8 cellular contexts compared by ENCODE assay signal in genomic region chr17:8222380-8222629, GRCh38. TPM values are rescaled to one million over a fixed set of nuclear protein-coding genes. Genes with fewer than 3 reads are reported as not detected.
DNase-seq lines count a peak whose midpoint lies in the region; ATAC-seq and TF ChIP-seq lines count a peak whose summit lies in the region.

No MANE protein-coding gene starts in this region.

- H3K9me3 ChIP-seq in DND-41 (ENCODE audit: insufficient read depth, low read length, severe bottlenecking) (no peaks in the 10 kb centered on the region), neural cell (ENCODE audit: low read length) (no peaks in the 10 kb centered on the region)

- peaks cover 32% of the 10 kb centered on the region for H3K4me1 ChIP-seq in DND-41 (ENCODE audit: insufficient read depth, low read length)

- H3K27me3 ChIP-seq in DND-41 (ENCODE audit: insufficient read depth, low read length, poor library complexity): no peaks in the 10 kb centered on the region
- H3K27me3 ChIP-seq in neural cell (ENCODE audit: insufficient read depth, low read depth, low read length): no peaks in the 10 kb centered on the region

- H3K4me2 ChIP-seq in DND-41 (ENCODE audit: insufficient read depth, low read length) (peak overlapping the region; percentile 76), neural cell (ENCODE audit: low read length) (peak overlapping the region; percentile 85)

- no peaks in the 10 kb centered on the region; the same call in 1 of the 2 replicates for H3K79me2 ChIP-seq in DND-41 (ENCODE audit: insufficient read depth, low read length)
- H3K79me2 ChIP-seq in neural cell (replicated peaks; ENCODE audit: insufficient read depth, low read length): no peaks in the 10 kb centered on the region

- no peak for TF ChIP-seq RAD21 in neural cell (conservative IDR thresholded peaks at IDR 0.05)

- no peak for DNase-seq in DND-41
- no peak for DNase-seq in NB4 (ENCODE audit: low read depth)
- DNase-seq in coronary artery (ENCODE audit: low spot score): no peak
- DNase-seq in dermis blood vessel endothelial cell: no peak
- no peak for DNase-seq in NCI-H446 (lab: John Stamatoyannopoulos, UW)
- DNase-seq in dedifferentiated amniotic fluid mesenchymal stem cell (ENCODE audit: extremely low spot score): no peak

- TF ChIP-seq CTCF in DND-41 (IDR thresholded peaks at IDR 0.05; ENCODE audit: borderline replicate concordance, extremely low read depth, low read length, poor library complexity, severe bottlenecking) (no peak), NB4 (IDR thresholded peaks at IDR 0.05; ENCODE audit: low read depth, low read length) (no peak), coronary artery (IDR thresholded peaks at IDR 0.05) (no peak), neural cell (IDR thresholded peaks at IDR 0.05; ENCODE audit: poor library complexity, severe bottlenecking) (no peak)

- TF ChIP-seq POLR2A in NB4 (IDR thresholded peaks at IDR 0.05; ENCODE audit: extremely low read depth, insufficient read length): no peak

- TF ChIP-seq EP300 in neural cell (conservative IDR thresholded peaks at IDR 0.05; ENCODE audit: poor library complexity, severe bottlenecking): peak; percentile 57

- H3K4me3 ChIP-seq in DND-41 (ENCODE audit: low read depth in 1 of 2, low read length in 2 of 2) (peak overlapping the region; percentile 32 to 81), NB4 (ENCODE audit: low read depth, low read length) (peak overlapping the region; percentile 59), coronary artery (peak overlapping the region; percentile 76), neural cell (ENCODE audit: low read length) (peak overlapping the region; percentile 99)

- ATAC-seq in DND-41 (ENCODE audit: insufficient read depth, low read depth) (no peak; the same call in 2 of the 3 replicates), GM21576 (IDR thresholded peaks at IDR 0.05; ENCODE audit: unreplicated experiment) (peak; percentile 31)

- peak overlapping the region; percentile 98 for H3K27ac ChIP-seq in DND-41 (ENCODE audit: low read length)
- H3K27ac ChIP-seq in coronary artery: peak overlapping the region; percentile 86 to 94
- H3K27ac ChIP-seq in neural cell (ENCODE audit: low read length): peak overlapping the region; percentile 97

- H3F3A ChIP-seq in neural cell (ENCODE audit: insufficient read depth, low read length, poor library complexity, severe bottlenecking): peaks cover 10% of the 10 kb centered on the region

- no peaks in the 10 kb centered on the region for H3K9me2 ChIP-seq in neural cell (ENCODE audit: insufficient read depth, low read length)

- H3K36me3 ChIP-seq in DND-41 (ENCODE audit: insufficient read depth, low read length) (peaks cover 4% of the 10 kb centered on the region), neural cell (ENCODE audit: insufficient read depth, low read length) (peaks cover 1% of the 10 kb centered on the region)

- peak overlapping the region; percentile 89 for H3K9ac ChIP-seq in DND-41 (ENCODE audit: low read depth, low read length)
- H3K9ac ChIP-seq in neural cell (ENCODE audit: low read length): peak overlapping the region; percentile 83

- H4K20me1 ChIP-seq in DND-41 (ENCODE audit: insufficient read depth, low read length): no peaks in the 10 kb centered on the region
- no peaks in the 10 kb centered on the region for H4K20me1 ChIP-seq in neural cell (ENCODE audit: insufficient read depth)

- H2AFZ ChIP-seq in DND-41 (ENCODE audit: low read depth, low read length): peak overlapping the region; percentile 84
- H2AFZ ChIP-seq in neural cell (ENCODE audit: low read depth, low read length): peak overlapping the region; percentile 79

TF ChIP-seq in neural cell, 6 proteins besides CTCF, POLR2A, EP300 and RAD21:
- TF ChIP-seq POLR2AphosphoS5 (IDR thresholded peaks at IDR 0.05): no peak
TF ChIP-seq in neural cell: peak in this region for 0.

RNA-seq across cellular contexts. Expression of gene AURKB, which starts 11.9 kb away (rescaled TPM):
- polyA plus RNA-seq in neural cell: 0.84 and 4.8 TPM in 2 replicates
- 0.97 and 2.9 TPM in 2 replicates for polyA minus RNA-seq in neural cell
- 15.3 and 58.0 TPM in 2 replicates for total RNA-seq in dermis blood vessel endothelial cell

RNA-seq across cellular contexts. Expression of gene CTC1, which starts 25.6 kb away (rescaled TPM):
- 11.9 and 16.5 TPM in 2 replicates for polyA plus RNA-seq in neural cell
- 17.0 and 22.0 TPM in 2 replicates for polyA minus RNA-seq in neural cell
- 8.2 and 9.0 TPM in 2 replicates for total RNA-seq in dermis blood vessel endothelial cell

RNA-seq across cellular contexts. Expression of gene PFAS, which starts 26.8 kb away (rescaled TPM):
- 11.0 and 11.7 TPM in 2 replicates for polyA plus RNA-seq in neural cell
- polyA minus RNA-seq in neural cell: 13.3 and 27.5 TPM in 2 replicates
- total RNA-seq in dermis blood vessel endothelial cell: 21.8 and 42.3 TPM in 2 replicates

RNA-seq across cellular contexts. Expression of gene BORCS6, which starts 32.3 kb away (rescaled TPM):
- 12.1 and 13.7 TPM in 2 replicates for polyA plus RNA-seq in neural cell
- 12.0 and 14.6 TPM in 2 replicates for polyA minus RNA-seq in neural cell
- total RNA-seq in dermis blood vessel endothelial cell: 16.6 and 18.9 TPM in 2 replicates

RNA-seq across cellular contexts. Expression of gene TMEM107, which starts 46.1 kb away (rescaled TPM):
- 23.3 and 31.7 TPM in 2 replicates for polyA plus RNA-seq in neural cell
- polyA minus RNA-seq in neural cell: 46.0 and 56.4 TPM in 2 replicates
- total RNA-seq in dermis blood vessel endothelial cell: 13.0 and 17.5 TPM in 2 replicates
